12 cellular contexts compared by ENCODE assay signal in the genomic region with DNA sequence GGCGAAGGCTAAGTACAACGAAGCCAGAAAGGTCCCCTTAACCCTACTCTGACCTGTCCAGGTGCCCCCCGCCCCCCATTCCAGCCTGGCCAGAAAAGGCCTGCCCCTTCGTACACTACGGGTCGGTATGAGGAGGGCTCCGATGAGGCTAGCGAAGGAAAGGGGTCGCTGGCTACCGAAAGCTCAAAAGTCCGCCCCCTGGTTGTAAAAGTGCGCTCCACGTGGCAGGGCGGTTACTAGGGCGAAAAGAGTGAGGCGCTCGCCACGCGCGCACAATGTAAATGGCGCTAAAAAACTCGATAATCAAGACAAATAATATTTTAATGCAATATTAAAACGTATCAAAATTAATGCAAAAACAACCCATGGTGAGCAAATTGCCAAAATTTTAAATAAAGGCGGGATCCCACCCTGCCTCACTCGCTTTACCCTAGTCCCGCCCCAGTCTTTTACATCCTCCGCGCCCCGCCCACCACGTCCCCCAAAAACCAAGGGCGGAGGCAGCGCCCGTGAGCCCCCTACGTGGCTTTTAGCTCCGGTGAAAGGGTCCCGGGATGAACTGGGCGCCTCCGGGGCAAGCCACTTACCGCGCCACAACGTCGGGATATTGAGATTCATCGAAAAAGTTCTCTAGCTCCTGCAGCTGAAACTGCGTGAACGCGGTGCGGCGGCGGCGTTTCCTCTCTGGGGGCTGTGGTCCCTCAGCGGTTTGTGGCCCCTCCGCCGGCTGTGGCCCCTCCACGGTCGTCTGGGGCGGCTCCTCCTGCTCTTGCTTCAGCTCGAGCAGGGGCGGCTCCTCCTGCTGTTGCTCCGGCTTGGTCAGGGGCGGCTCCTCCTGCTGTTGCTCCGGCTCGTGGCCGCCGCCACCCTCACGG. TPM values are rescaled to one million over a fixed set of nuclear protein-coding genes. Genes with fewer than 3 reads are reported as not detected.
A peak's percentile ranks its signal among the peaks of the same experiment; 100 is the strongest.
DNase-seq lines count a peak whose midpoint lies in the region; FAIRE-seq and TF ChIP-seq lines count a peak whose summit lies in the region.
"Had no signal": no experiment of that assay in that cellular context is flagged by ENCODE, and none has a peak within 500 bp of the region (broad histone marks: within the 10 kb centered on the region; RNA-seq: fewer than 3 reads in every experiment).

No MANE protein-coding gene starts in this region.

- 2 to 43% (median 15%) methylated on average over 61 to 65 of the region's 65 CpGs for WGBS in small intestine, 3 donors

- H3K4me3 Mint-ChIP-seq in progenitor cell of endocrine pancreas (ENCODE audit: low read depth): peak overlapping the region; percentile 59

- peaks cover 5% of the 10 kb centered on the region for H3K9me3 Mint-ChIP-seq in progenitor cell of endocrine pancreas (ENCODE audit: low read depth)

- peaks cover 4% of the 10 kb centered on the region for H3K4me1 Mint-ChIP-seq in progenitor cell of endocrine pancreas (ENCODE audit: low read depth)

- in situ Hi-C loops in GM13976 (cut with MboI; ENCODE audit: low sequenced_read_pairs, unreplicated experiment) (no loop called here), SK-MEL-5 (cut with HindIII; ENCODE audit: low pct_unique_long_range_greater_than_20kb, low sequenced_read_pairs) (no loop called here)

- no peaks in the 10 kb centered on the region for H3K4me1 ChIP-seq in small intestine (ENCODE audit: control insufficient read depth in 2 of 2, insufficient read depth in 1 of 2, low read depth in 1 of 2, low read length in 1 of 2)

- no peaks in the 10 kb centered on the region for H3K36me3 Mint-ChIP-seq in progenitor cell of endocrine pancreas (ENCODE audit: insufficient read depth)

- H3K27ac ChIP-seq in small intestine (ENCODE audit: low read depth in 1 of 2, low read length in 1 of 2): no peak overlapping the region
- H3K27ac ChIP-seq: KMS-11 had no signal

- TF ChIP-seq CTCF in GM13976 (IDR thresholded peaks at IDR 0.05; ENCODE audit: borderline replicate concordance, control extremely low read depth, extremely low read depth, insufficient read depth, missing control alignments) (no peak), epithelial cell of proximal tubule (conservative IDR thresholded peaks at IDR 0.05; ENCODE audit: low read depth, low read length) (no peak), progenitor cell of endocrine pancreas (IDR thresholded peaks at IDR 0.05; ENCODE audit: unreplicated experiment) (peak; percentile 33)

- H3K27ac Mint-ChIP-seq in progenitor cell of endocrine pancreas: no peak overlapping the region

- FAIRE-seq in small intestine (lab: Jason Lieb, UNC): no peak

- peaks cover 77% of the 10 kb centered on the region for H3K27me3 Mint-ChIP-seq in progenitor cell of endocrine pancreas

- H3K36me3 ChIP-seq in small intestine (ENCODE audit: control insufficient read depth in 2 of 2, insufficient read depth in 2 of 2, low read length in 2 of 2): no peaks in the 10 kb centered on the region

- H3K4me3 ChIP-seq in epithelial cell of proximal tubule (ENCODE audit: low read depth, low read length): peak overlapping the region; percentile 6
- H3K4me3 ChIP-seq in small intestine (ENCODE audit: low read depth in 1 of 2, low read length in 2 of 2): no peak overlapping the region

- peaks cover 0 to 4% of the 10 kb centered on the region in 2 donors for H3K27me3 ChIP-seq in small intestine (ENCODE audit: control insufficient read depth in 2 of 2, insufficient read depth in 2 of 2, low read length in 2 of 2)

- DNase-seq in GM13976 (ENCODE audit: low spot score): peak; percentile 18
- DNase-seq in SK-MEL-5 (ENCODE audit: low read depth, low spot score): peak; percentile 5
- DNase-seq in epithelial cell of proximal tubule (ENCODE audit: low read depth): no peak
- no peak for DNase-seq in progenitor cell of endocrine pancreas (ENCODE audit: low spot score, unreplicated experiment)
- no peak for DNase-seq in NCI-H1105 treated with DMSO at 0.1 percent for 48 hours (lab: John Stamatoyannopoulos, UW)
- DNase-seq in small intestine: no peak
- no peak for DNase-seq in effector CD4-positive, alpha-beta T cell
- no peak for DNase-seq in UCSD-AML1 (lab: John Stamatoyannopoulos, UW; ENCODE audit: unreplicated experiment)
- DNase-seq: amygdala, GOT3 had no signal

- no peaks in the 10 kb centered on the region for H3K9me3 ChIP-seq in small intestine (ENCODE audit: control insufficient read depth, low read depth)

RNA-seq across cellular contexts. Expression of a gene that starts 0.9 kb away (rescaled TPM):
- total RNA-seq in SK-MEL-5 (2014; rRNA removed; shearing (Covaris generic)): 0.24 and 0.34 TPM in 2 replicates
- 0.85 and 1.1 TPM in 2 replicates for polyA plus RNA-seq in SK-MEL-5 (2015; cell fraction: cytosol; rRNA removed)
- not detected in 2 replicates for polyA plus RNA-seq in SK-MEL-5 (2015; cell fraction: nucleus; rRNA removed)
- total RNA-seq in epithelial cell of proximal tubule (0.22 TPM in 1 of 2 replicates, not detected in the other), progenitor cell of endocrine pancreas (not detected in 2 replicates)
- polyA plus RNA-seq in small intestine: not detected
- total RNA-seq: left lobe of liver had no signal

Comparison
In these comparisons a context has a peak if more than half of its experiments do, and no peak if none do; other contexts are left out.
1. DNase-seq: peak in GM13976 (single experiment) and SK-MEL-5 (single experiment); none in epithelial cell of proximal tubule (single experiment), progenitor cell of endocrine pancreas (single experiment), NCI-H1105 treated with DMSO at 0.1 percent for 48 hours (single experiment), small intestine (single experiment), effector CD4-positive, alpha-beta T cell (single experiment) and UCSD-AML1 (single experiment).